ENCODE assay signal across 1 cellular context in genomic region chr7:44561962-44562621, GRCh38.
TF ChIP-seq lines count a peak whose summit lies in the region.

No MANE protein-coding gene starts in this region.

TF ChIP-seq in HepG2, 621 proteins besides CTCF, POLR2A, EP300 and RAD21 (continued from another document):
- TF ChIP-seq HNF1B (CRISPR knock-in tag; IDR thresholded peaks at IDR 0.05) = peak; percentile 73; the same call in 1 of the 2 replicates
- peak; percentile 66; the same call in 1 of the 2 replicates for TF ChIP-seq POLR2G (IDR thresholded peaks at IDR 0.05; ENCODE audit: low read depth, low read length)
- TF ChIP-seq JUN (CRISPR knock-in tag; IDR thresholded peaks at IDR 0.05) = 0 out of 2 replicates have a peak, but pooled peaks have one; percentile 51
- TF ChIP-seq HDAC2 (CRISPR knock-in tag; IDR thresholded peaks at IDR 0.05) = peak; percentile 75
- peak; percentile 51; the same call in 1 of the 2 replicates for TF ChIP-seq FOXK1 (CRISPR knock-in tag; IDR thresholded peaks at IDR 0.05; ENCODE audit: borderline replicate concordance, low read depth)
- TF ChIP-seq ZNF326 (CRISPR knock-in tag; IDR thresholded peaks at IDR 0.05; ENCODE audit: borderline replicate concordance) = 0 out of 2 replicates have a peak, but pooled peaks have one; percentile 42
- TF ChIP-seq ZNF597 (CRISPR knock-in tag; IDR thresholded peaks at IDR 0.05) = no peak
- TF ChIP-seq HMGXB3 (CRISPR knock-in tag; IDR thresholded peaks at IDR 0.05; ENCODE audit: borderline replicate concordance) = peak; percentile 77; the same call in 1 of the 2 replicates
- TF ChIP-seq, protein P1, sequence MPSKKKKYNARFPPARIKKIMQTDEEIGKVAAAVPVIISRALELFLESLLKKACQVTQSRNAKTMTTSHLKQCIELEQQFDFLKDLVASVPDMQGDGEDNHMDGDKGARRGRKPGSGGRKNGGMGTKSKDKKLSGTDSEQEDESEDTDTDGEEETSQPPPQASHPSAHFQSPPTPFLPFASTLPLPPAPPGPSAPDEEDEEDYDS (CRISPR knock-in tag; IDR thresholded peaks at IDR 0.05) = 0 out of 2 replicates have a peak, but pooled peaks have one; percentile 21
- peak; percentile 66; the same call in 1 of the 2 replicates for TF ChIP-seq NCOR1 (IDR thresholded peaks at IDR 0.05; ENCODE audit: borderline replicate concordance, low read length)
- TF ChIP-seq, protein P2, sequence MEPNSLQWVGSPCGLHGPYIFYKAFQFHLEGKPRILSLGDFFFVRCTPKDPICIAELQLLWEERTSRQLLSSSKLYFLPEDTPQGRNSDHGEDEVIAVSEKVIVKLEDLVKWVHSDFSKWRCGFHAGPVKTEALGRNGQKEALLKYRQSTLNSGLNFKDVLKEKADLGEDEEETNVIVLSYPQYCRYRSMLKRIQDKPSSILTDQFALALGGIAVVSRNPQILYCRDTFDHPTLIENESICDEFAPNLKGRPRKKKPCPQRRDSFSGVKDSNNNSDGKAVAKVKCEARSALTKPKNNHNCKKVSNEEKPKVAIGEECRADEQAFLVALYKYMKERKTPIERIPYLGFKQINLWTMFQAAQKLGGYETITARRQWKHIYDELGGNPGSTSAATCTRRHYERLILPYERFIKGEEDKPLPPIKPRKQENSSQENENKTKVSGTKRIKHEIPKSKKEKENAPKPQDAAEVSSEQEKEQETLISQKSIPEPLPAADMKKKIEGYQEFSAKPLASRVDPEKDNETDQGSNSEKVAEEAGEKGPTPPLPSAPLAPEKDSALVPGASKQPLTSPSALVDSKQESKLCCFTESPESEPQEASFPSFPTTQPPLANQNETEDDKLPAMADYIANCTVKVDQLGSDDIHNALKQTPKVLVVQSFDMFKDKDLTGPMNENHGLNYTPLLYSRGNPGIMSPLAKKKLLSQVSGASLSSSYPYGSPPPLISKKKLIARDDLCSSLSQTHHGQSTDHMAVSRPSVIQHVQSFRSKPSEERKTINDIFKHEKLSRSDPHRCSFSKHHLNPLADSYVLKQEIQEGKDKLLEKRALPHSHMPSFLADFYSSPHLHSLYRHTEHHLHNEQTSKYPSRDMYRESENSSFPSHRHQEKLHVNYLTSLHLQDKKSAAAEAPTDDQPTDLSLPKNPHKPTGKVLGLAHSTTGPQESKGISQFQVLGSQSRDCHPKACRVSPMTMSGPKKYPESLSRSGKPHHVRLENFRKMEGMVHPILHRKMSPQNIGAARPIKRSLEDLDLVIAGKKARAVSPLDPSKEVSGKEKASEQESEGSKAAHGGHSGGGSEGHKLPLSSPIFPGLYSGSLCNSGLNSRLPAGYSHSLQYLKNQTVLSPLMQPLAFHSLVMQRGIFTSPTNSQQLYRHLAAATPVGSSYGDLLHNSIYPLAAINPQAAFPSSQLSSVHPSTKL (CRISPR knock-in tag; IDR thresholded peaks at IDR 0.05) = peak; percentile 85
- TF ChIP-seq, protein P3, sequence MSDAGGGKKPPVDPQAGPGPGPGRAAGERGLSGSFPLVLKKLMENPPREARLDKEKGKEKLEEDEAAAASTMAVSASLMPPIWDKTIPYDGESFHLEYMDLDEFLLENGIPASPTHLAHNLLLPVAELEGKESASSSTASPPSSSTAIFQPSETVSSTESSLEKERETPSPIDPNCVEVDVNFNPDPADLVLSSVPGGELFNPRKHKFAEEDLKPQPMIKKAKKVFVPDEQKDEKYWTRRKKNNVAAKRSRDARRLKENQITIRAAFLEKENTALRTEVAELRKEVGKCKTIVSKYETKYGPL (CRISPR knock-in tag; IDR thresholded peaks at IDR 0.05) = peak; percentile 95
- TF ChIP-seq FOXP1 (IDR thresholded peaks at IDR 0.05) = no peak
- TF ChIP-seq FOXP1 (CRISPR knock-in tag; IDR thresholded peaks at IDR 0.05) = peak; percentile 46; the same call in 1 of the 2 replicates
- TF ChIP-seq HNRNPUL1 (IDR thresholded peaks at IDR 0.05; ENCODE audit: low read depth, low read length) = no peak
- peak; percentile 33; the same call in 1 of the 2 replicates for TF ChIP-seq CBX5 (CRISPR knock-in tag; IDR thresholded peaks at IDR 0.05; ENCODE audit: borderline replicate concordance)
- no peak for TF ChIP-seq ZFP90 (CRISPR knock-in tag; IDR thresholded peaks at IDR 0.05; ENCODE audit: borderline replicate concordance)
- TF ChIP-seq JUNB (CRISPR knock-in tag; IDR thresholded peaks at IDR 0.05; ENCODE audit: borderline replicate concordance) = peak; percentile 68; the same call in 1 of the 2 replicates
- TF ChIP-seq SNAI1 (CRISPR knock-in tag; IDR thresholded peaks at IDR 0.05; ENCODE audit: borderline replicate concordance) = no peak
- no peak for TF ChIP-seq NR2F6 (IDR thresholded peaks at IDR 0.05)
- peak; percentile 53 for TF ChIP-seq NR2F6 (CRISPR knock-in tag; IDR thresholded peaks at IDR 0.05)
- TF ChIP-seq ZC3H13 (CRISPR knock-in tag; IDR thresholded peaks at IDR 0.05) = 0 out of 2 replicates have a peak, but pooled peaks have one; percentile 43
- TF ChIP-seq ERF (CRISPR knock-in tag; IDR thresholded peaks at IDR 0.05) = 0 out of 2 replicates have a peak, but pooled peaks have one; percentile 23
- TF ChIP-seq NCOA1 (CRISPR knock-in tag; IDR thresholded peaks at IDR 0.05) = peak; percentile 53; the same call in 1 of the 2 replicates
- TF ChIP-seq ZNF646 (CRISPR knock-in tag; IDR thresholded peaks at IDR 0.05) = no peak
- TF ChIP-seq, protein P4, sequence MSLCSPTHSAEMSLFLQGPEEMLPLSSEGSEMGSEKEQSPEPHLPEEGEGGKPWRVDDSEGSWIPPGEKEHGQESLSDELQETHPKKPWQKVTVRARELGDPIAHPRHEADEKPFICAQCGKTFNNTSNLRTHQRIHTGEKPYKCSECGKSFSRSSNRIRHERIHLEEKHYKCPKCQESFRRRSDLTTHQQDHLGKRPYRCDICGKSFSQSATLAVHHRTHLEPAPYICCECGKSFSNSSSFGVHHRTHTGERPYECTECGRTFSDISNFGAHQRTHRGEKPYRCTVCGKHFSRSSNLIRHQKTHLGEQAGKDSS (CRISPR knock-in tag; IDR thresholded peaks at IDR 0.05; ENCODE audit: borderline replicate concordance, low read depth) = 0 out of 2 replicates have a peak, but pooled peaks have one; percentile 64
- peak; percentile 70; the same call in 1 of the 2 replicates for TF ChIP-seq KAT8 (CRISPR knock-in tag; IDR thresholded peaks at IDR 0.05)
- TF ChIP-seq PHF5A (CRISPR knock-in tag; IDR thresholded peaks at IDR 0.05; ENCODE audit: low read depth, unreplicated experiment) = peak; percentile 34
- TF ChIP-seq NFIB (CRISPR knock-in tag; IDR thresholded peaks at IDR 0.05; ENCODE audit: borderline replicate concordance) = no peak
- TF ChIP-seq SP5 (CRISPR knock-in tag; IDR thresholded peaks at IDR 0.05; ENCODE audit: borderline replicate concordance, low read depth) = peak; percentile 92
- peak; percentile 68; the same call in 1 of the 2 replicates for TF ChIP-seq NFE2 (CRISPR knock-in tag; IDR thresholded peaks at IDR 0.05)
- TF ChIP-seq SATB2 (CRISPR knock-in tag; IDR thresholded peaks at IDR 0.05) = no peak
- peak; percentile 55; the same call in 1 of the 2 replicates for TF ChIP-seq SIX1 (CRISPR knock-in tag; IDR thresholded peaks at IDR 0.05; ENCODE audit: borderline replicate concordance)
- no peak for TF ChIP-seq SOX13 (IDR thresholded peaks at IDR 0.05)
- TF ChIP-seq SOX13 (CRISPR knock-in tag; conservative IDR thresholded peaks at IDR 0.05 in 1 of 2, IDR thresholded peaks at IDR 0.05 in 1 of 2) = peak in 1 of 2 experiments; percentile 40; a peak in 1 of 4 replicates
